ENCODE assay signal across 28 cellular contexts in the genomic region with DNA sequence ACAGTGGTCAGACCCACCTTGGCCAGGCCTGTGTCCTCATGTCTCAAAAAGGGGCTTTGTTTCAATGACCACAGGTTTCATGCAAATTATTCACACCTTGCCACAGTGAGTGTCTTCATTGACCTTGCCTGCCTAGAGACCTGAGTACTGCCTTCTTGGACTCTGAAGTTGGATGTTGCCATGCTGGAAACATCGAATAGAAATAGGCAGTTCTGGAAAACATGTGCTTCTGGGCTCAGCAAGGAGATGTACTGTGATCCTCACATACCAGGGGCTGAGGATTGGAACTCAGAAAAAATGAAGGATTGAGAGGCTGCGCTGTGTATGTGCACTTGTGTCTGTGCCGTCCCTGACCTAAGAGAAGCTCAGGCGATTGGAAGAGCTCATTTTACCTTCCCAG.
"Had no signal": no experiment of that assay in that cellular context is flagged by ENCODE, and none has a peak within 500 bp of the region (broad histone marks: within the 10 kb centered on the region; RNA-seq: fewer than 3 reads in every experiment).

No MANE protein-coding gene starts in this region.

- H3K36me3 ChIP-seq: colonic mucosa, esophagus muscularis mucosa, esophagus squamous epithelium, gastrocnemius medialis, gastroesophageal sphincter, heart left ventricle, heart right ventricle had no signal

- H3K9me3 ChIP-seq: colonic mucosa, esophagus muscularis mucosa, esophagus squamous epithelium, gastrocnemius medialis had no signal

- FAIRE-seq: colon, endometrium, endothelial cell of umbilical vein, frontal cortex had no signal

- H3K27me3 ChIP-seq: colonic mucosa, dorsolateral prefrontal cortex, esophagus muscularis mucosa, esophagus squamous epithelium, gastrocnemius medialis, gastroesophageal sphincter, heart left ventricle, heart right ventricle had no signal

- H3K27ac ChIP-seq: colonic mucosa, coronary artery, dorsolateral prefrontal cortex, epithelial cell of prostate, esophagus muscularis mucosa, esophagus squamous epithelium, foreskin keratinocyte, gastrocnemius medialis, gastroesophageal sphincter, heart left ventricle, heart right ventricle had no signal

- H3K4me1 ChIP-seq: colonic mucosa, foreskin keratinocyte had no signal

- ATAC-seq: effector memory CD8-positive, alpha-beta T cell; esophagus mucosa; foreskin keratinocyte; gastrocnemius medialis; gastroesophageal sphincter; heart left ventricle; heart right ventricle had no signal

- H3K4me3 ChIP-seq: colonic mucosa, coronary artery, dorsolateral prefrontal cortex, esophagus muscularis mucosa, esophagus squamous epithelium, gastrocnemius medialis, gastroesophageal sphincter, heart left ventricle, heart right ventricle had no signal

- DNase-seq: colonic mucosa; cortex of kidney; dermis blood vessel endothelial cell; dorsolateral prefrontal cortex; effector CD4-positive, alpha-beta T cell; effector CD8-positive, alpha-beta T cell; effector memory CD4-positive, alpha-beta T cell; effector memory CD8-positive, alpha-beta T cell; endodermal cell; erythroblast; esophagus squamous epithelium; foreskin fibroblast; foreskin keratinocyte; foreskin melanocyte; gastrocnemius medialis; glutamatergic neuron; head of caudate nucleus; heart left ventricle; heart right ventricle had no signal
